32 cellular contexts compared by ENCODE assay signal in genomic region chr12:31605531-31605930, GRCh38. TPM values are rescaled to one million over a fixed set of nuclear protein-coding genes. Genes with fewer than 3 reads are reported as not detected.
"Had no signal": no experiment of that assay in that cellular context is flagged by ENCODE, and none has a peak within 500 bp of the region (broad histone marks: within the 10 kb centered on the region; RNA-seq: fewer than 3 reads in every experiment).

No MANE protein-coding gene starts in this region.

- H3K4me1 ChIP-seq: suprapubic skin, tibial nerve had no signal

- H3K27ac Mint-ChIP-seq: activated CD4-positive, alpha-beta memory T cell treated with anti-CD3 and anti-CD28 coated beads for 36 hours; activated CD4-positive, alpha-beta T cell treated with anti-CD3 and anti-CD28 coated beads, Interleukin-2, amount 10 ng/mL, durations not matched to agents 24 days and 14 days; activated naive CD4-positive, alpha-beta T cell treated with anti-CD3 and anti-CD28 coated beads, Interleukin-2, amount 10 ng/mL, durations not matched to agents 7 days and 5 days; activated naive CD8-positive, alpha-beta T cell treated with anti-CD3 and anti-CD28 coated beads, Interleukin-2, amount 10 ng/mL, durations not matched to agents 7 days and 5 days; activated T-helper 1 cell treated with anti-CD3 and anti-CD28 coated beads, Interleukin-12 subunit alpha, Interleukin-12 subunit beta, Interleukin-2, Interleukin-4 antibody, amounts not matched to agents 30 ng/mL and 10 ng/mL and 1 ng/mL, durations not matched to agents 14 hours and 24 hours and 36 hours; dendritic cell treated with granulocyte-macrophage colony-stimulating factor and Interleukin-4, amounts not matched to agents 40 ng/mL and 50 ng/mL, for 4 days; endodermal cell; natural killer cell; neural progenitor cell; T-helper 1 cell treated with Interleukin-12 subunit alpha and Interleukin-12 subunit beta and Interleukin-4 antibody, amounts not matched to agents 30 μg/mL and 1 μg/mL, for 36 hours had no signal

- DNase-seq: activated CD4-positive, alpha-beta memory T cell treated with anti-CD3 and anti-CD28 coated beads for 36 hours; activated CD4-positive, alpha-beta T cell treated with anti-CD3 and anti-CD28 coated beads, Interleukin-2, amount 10 ng/mL, durations not matched to agents 24 days and 14 days; activated CD4-positive, CD25-positive, alpha-beta regulatory T cell treated with anti-CD3 and anti-CD28 coated beads, Interleukin-2, amount 50 U/mL, for 72 hours; activated CD8-positive, alpha-beta memory T cell treated with anti-CD3 and anti-CD28 coated beads, Interleukin-2, amount 50 U/mL, for 4 hours; activated effector memory CD4-positive, alpha-beta T cell treated with anti-CD3 and anti-CD28 coated beads, Interleukin-2, amount 50 U/mL, for 16 hours; activated naive CD4-positive, alpha-beta T cell treated with anti-CD3 and anti-CD28 coated beads, Interleukin-2, amount 10 ng/mL, durations not matched to agents 7 days and 5 days; activated naive CD8-positive, alpha-beta T cell treated with anti-CD3 and anti-CD28 coated beads, Interleukin-2, amount 10 ng/mL, durations not matched to agents 7 days and 5 days; activated T-cell treated with anti-CD3 and anti-CD28 coated beads, Interleukin-2, amount 50 U/mL, for 1 hour; amniotic stem cell; foreskin fibroblast; kidney glomerular epithelial cell; mesendoderm; natural killer cell; occipital lobe; posterior cingulate gyrus; stimulated activated CD4-positive, alpha-beta T cell treated with anti-CD3 and anti-CD28 coated beads, Interleukin-1b, Interleukin-23, amount 100 ng/mL, for 48 hours; stimulated activated CD4-positive, alpha-beta T cell treated with anti-CD3 and anti-CD28 coated beads, Interleukin-4, amount 100 ng/mL, for 4 hours; stimulated activated naive CD4-positive, alpha-beta T cell; T1000; WERI-Rb-1 had no signal

- H3K27me3 Mint-ChIP-seq: activated CD4-positive, alpha-beta T cell treated with anti-CD3 and anti-CD28 coated beads, Interleukin-2, amount 10 ng/mL, durations not matched to agents 24 days and 14 days; dendritic cell treated with granulocyte-macrophage colony-stimulating factor and Interleukin-4, amounts not matched to agents 40 ng/mL and 50 ng/mL, for 4 days had no signal

- H3K36me3 Mint-ChIP-seq: activated naive CD4-positive, alpha-beta T cell treated with anti-CD3 and anti-CD28 coated beads, Interleukin-2, amount 10 ng/mL, durations not matched to agents 7 days and 5 days; activated naive CD8-positive, alpha-beta T cell treated with anti-CD3 and anti-CD28 coated beads, Interleukin-2, amount 10 ng/mL, durations not matched to agents 7 days and 5 days; neural progenitor cell had no signal

- ATAC-seq: esophagus mucosa, left lobe of liver, natural killer cell had no signal

- H3K9ac ChIP-seq: neural progenitor cell had no signal

- H3K36me3 ChIP-seq: neural progenitor cell, suprapubic skin, tibial nerve, WERI-Rb-1 had no signal

- H3K4me3 ChIP-seq: lung, neural progenitor cell, smooth muscle cell, suprapubic skin, tibial nerve had no signal

- H3K4me2 ChIP-seq: neural progenitor cell, smooth muscle cell had no signal

- H3K4me1 Mint-ChIP-seq: activated CD4-positive, alpha-beta T cell treated with anti-CD3 and anti-CD28 coated beads, Interleukin-2, amount 10 ng/mL, durations not matched to agents 24 days and 14 days; activated naive CD4-positive, alpha-beta T cell treated with anti-CD3 and anti-CD28 coated beads, Interleukin-2, amount 10 ng/mL, durations not matched to agents 7 days and 5 days; activated naive CD8-positive, alpha-beta T cell treated with anti-CD3 and anti-CD28 coated beads, Interleukin-2, amount 10 ng/mL, durations not matched to agents 7 days and 5 days; central memory CD8-positive, alpha-beta T cell; natural killer cell; neural progenitor cell had no signal

- H3K27me3 ChIP-seq: neural progenitor cell, suprapubic skin, tibial nerve had no signal

- H2AFZ ChIP-seq: neural progenitor cell had no signal

- H3K4me3 Mint-ChIP-seq: activated CD4-positive, alpha-beta memory T cell treated with anti-CD3 and anti-CD28 coated beads for 36 hours; activated CD4-positive, alpha-beta T cell treated with anti-CD3 and anti-CD28 coated beads, Interleukin-2, amount 10 ng/mL, durations not matched to agents 24 days and 14 days; activated naive CD4-positive, alpha-beta T cell treated with anti-CD3 and anti-CD28 coated beads, Interleukin-2, amount 10 ng/mL, durations not matched to agents 7 days and 5 days; activated naive CD8-positive, alpha-beta T cell treated with anti-CD3 and anti-CD28 coated beads, Interleukin-2, amount 10 ng/mL, durations not matched to agents 7 days and 5 days; activated T-helper 1 cell treated with anti-CD3 and anti-CD28 coated beads, Interleukin-12 subunit alpha, Interleukin-12 subunit beta, Interleukin-2, Interleukin-4 antibody, amounts not matched to agents 30 ng/mL and 10 ng/mL and 1 ng/mL, durations not matched to agents 14 hours and 24 hours and 36 hours; central memory CD8-positive, alpha-beta T cell; dendritic cell treated with granulocyte-macrophage colony-stimulating factor and Interleukin-4, amounts not matched to agents 40 ng/mL and 50 ng/mL, for 4 days; endodermal cell; natural killer cell; neural progenitor cell; T-helper 1 cell treated with Interleukin-12 subunit alpha and Interleukin-12 subunit beta and Interleukin-4 antibody, amounts not matched to agents 30 μg/mL and 1 μg/mL, for 36 hours had no signal

- H3K27ac ChIP-seq: neural progenitor cell, suprapubic skin, tibial nerve, WERI-Rb-1 had no signal

RNA-seq across cellular contexts. Expression of gene DENND5B, which starts 14.6 kb away (rescaled TPM):
- total RNA-seq: activated CD4-positive, alpha-beta T cell treated with anti-CD3 and anti-CD28 coated beads, Interleukin-2, amount 10 ng/mL, durations not matched to agents 24 days and 14 days had no signal
